Comparison of ENCODE assay signal across 8 cellular contexts in the genomic region with DNA sequence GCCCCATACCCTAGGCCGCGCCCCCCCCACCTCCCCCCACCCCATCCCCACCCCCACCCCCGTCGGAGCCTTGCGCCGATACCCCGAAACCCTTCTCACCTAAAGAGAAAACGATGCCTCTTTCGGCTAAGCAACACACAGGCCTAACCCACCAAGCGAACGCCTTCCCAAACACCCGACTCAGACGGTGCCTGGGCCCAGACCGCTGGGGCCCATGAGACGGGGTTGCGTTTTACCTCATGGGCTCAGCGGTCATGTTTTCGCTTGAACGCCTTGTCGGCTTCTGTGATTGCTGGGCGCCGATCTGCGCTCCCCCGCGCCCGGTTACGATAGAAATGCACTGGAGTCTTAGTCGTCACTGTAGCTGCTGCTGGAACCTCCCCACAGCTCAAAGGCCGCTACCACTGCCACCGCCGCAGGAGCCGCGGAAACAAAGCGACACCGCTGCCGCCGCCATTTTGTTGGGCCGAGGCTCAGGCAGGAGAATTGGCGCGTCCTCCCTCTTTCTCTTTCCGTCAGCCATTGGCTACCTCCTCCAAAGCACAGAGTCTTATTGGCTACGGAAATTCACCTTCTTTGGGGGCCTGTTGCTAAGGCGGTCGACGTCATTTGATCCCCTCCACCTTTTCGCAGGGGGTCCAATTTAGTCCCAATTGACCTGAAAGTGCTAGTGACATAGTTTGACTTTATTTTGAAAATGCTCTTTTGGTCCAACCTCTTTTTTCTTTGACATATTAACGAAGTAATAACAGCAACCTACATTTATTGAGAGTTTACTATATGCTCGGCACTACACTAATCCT. TPM values are rescaled to one million over a fixed set of nuclear protein-coding genes. Genes with fewer than 3 reads are reported as not detected.
DNase-seq lines count a peak whose midpoint lies in the region; ATAC-seq and TF ChIP-seq lines count a peak whose summit lies in the region.

A gene with protein sequence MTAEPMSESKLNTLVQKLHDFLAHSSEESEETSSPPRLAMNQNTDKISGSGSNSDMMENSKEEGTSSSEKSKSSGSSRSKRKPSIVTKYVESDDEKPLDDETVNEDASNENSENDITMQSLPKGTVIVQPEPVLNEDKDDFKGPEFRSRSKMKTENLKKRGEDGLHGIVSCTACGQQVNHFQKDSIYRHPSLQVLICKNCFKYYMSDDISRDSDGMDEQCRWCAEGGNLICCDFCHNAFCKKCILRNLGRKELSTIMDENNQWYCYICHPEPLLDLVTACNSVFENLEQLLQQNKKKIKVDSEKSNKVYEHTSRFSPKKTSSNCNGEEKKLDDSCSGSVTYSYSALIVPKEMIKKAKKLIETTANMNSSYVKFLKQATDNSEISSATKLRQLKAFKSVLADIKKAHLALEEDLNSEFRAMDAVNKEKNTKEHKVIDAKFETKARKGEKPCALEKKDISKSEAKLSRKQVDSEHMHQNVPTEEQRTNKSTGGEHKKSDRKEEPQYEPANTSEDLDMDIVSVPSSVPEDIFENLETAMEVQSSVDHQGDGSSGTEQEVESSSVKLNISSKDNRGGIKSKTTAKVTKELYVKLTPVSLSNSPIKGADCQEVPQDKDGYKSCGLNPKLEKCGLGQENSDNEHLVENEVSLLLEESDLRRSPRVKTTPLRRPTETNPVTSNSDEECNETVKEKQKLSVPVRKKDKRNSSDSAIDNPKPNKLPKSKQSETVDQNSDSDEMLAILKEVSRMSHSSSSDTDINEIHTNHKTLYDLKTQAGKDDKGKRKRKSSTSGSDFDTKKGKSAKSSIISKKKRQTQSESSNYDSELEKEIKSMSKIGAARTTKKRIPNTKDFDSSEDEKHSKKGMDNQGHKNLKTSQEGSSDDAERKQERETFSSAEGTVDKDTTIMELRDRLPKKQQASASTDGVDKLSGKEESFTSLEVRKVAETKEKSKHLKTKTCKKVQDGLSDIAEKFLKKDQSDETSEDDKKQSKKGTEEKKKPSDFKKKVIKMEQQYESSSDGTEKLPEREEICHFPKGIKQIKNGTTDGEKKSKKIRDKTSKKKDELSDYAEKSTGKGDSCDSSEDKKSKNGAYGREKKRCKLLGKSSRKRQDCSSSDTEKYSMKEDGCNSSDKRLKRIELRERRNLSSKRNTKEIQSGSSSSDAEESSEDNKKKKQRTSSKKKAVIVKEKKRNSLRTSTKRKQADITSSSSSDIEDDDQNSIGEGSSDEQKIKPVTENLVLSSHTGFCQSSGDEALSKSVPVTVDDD (N-terminal part only) (minus strand): TSS at position 471 of the 803 bp plus-strand sequence. CDS start 215 bp downstream, at position 256.

- no peak for TF ChIP-seq CTCF in left lung (IDR thresholded peaks at IDR 0.05)

- ATAC-seq in GM19043 (IDR thresholded peaks at IDR 0.05; ENCODE audit: low read depth, unreplicated experiment) (peak; percentile 95), HG03439 (IDR thresholded peaks at IDR 0.05; ENCODE audit: unreplicated experiment) (peak; percentile 93), left lung (peak; percentile 95)

- no peaks in the 10 kb centered on the region for H3K9me3 ChIP-seq in left lung

- no peaks in the 10 kb centered on the region for H3K27me3 ChIP-seq in left lung

- intact Hi-C loops in left lung (cut with DNase I): no loop called here

- DNase-seq in AG20443 (ENCODE audit: low spot score) (peak; percentile 84), NCI-H524 treated with DMSO at 0.1 percent for 48 hours (lab: John Stamatoyannopoulos, UW) (peak; percentile 79), dermis blood vessel endothelial cell (peak; percentile 84), left lung (peak; percentile 74 to 83)
- DNase-seq in activated CD4-positive, alpha-beta T cell treated with anti-CD3 and anti-CD28 coated beads, Interleukin-2, amount 50 U/mL, for 1 hour: peak; percentile 68
- peak; percentile 52 to 56 for DNase-seq in stimulated activated CD4-positive, alpha-beta T cell treated with anti-CD3 and anti-CD28 coated beads, Interleukin-2, amount 100 ng/mL, for 48 hours

- no peaks in the 10 kb centered on the region for H3K4me1 ChIP-seq in left lung

- no peaks in the 10 kb centered on the region for H3K36me3 ChIP-seq in left lung

- H3K27ac ChIP-seq in left lung: peak within 1 kb of the TSS; percentile 90 to 91

- H3K4me3 ChIP-seq in left lung: peak within 1 kb of the TSS; percentile 35 to 54

RNA-seq across cellular contexts. Expression of the gene that starts here (rescaled TPM):
- total RNA-seq in dermis blood vessel endothelial cell (101 and 115 TPM in 2 replicates), left lung (10 to 100 TPM; 72.0 to 73.4 TPM)

Comparison
In these comparisons a context has a peak if more than half of its experiments do, and no peak if none do; other contexts are left out.
1. Peak in every context shown above with its lines: DNase-seq, ATAC-seq, H3K4me3 ChIP-seq and H3K27ac ChIP-seq.